8 cellular contexts compared by ENCODE assay signal in genomic region chr6:31270788-31271640, GRCh38. TPM values are rescaled to one million over a fixed set of nuclear protein-coding genes. Genes with fewer than 3 reads are reported as not detected.
DNase-seq lines count a peak whose midpoint lies in the region; ATAC-seq lines count a peak whose summit lies in the region.

No MANE protein-coding gene starts in this region.

- POLR2A ChIA-PET in naive thymus-derived CD8-positive, alpha-beta T cell (lab: Charles Lee), result interaction anchor here (0.6 to 4.0 kb wide), 9 partner anchors 62 to 656 kb away, joined by 3 to 47 read pairs (median 4); no protein-coding TSS in a partner anchor

- H3K27me3 Mint-ChIP-seq in naive thymus-derived CD8-positive, alpha-beta T cell, result no peaks in the 10 kb centered on the region

- H3K9me3 ChIP-seq in Karpas-422 (ENCODE audit: low read length), result no peaks in the 10 kb centered on the region

- H3K36me3 ChIP-seq in Karpas-422 (ENCODE audit: insufficient read depth, low read length), result peaks cover 19% of the 10 kb centered on the region; the same call in 1 of the 2 replicates

- H3K4me3 ChIP-seq in Karpas-422 (ENCODE audit: low read length), result peak overlapping the region; percentile 86

- peak overlapping the region; percentile 91 for H3K9ac ChIP-seq in Karpas-422 (ENCODE audit: low read length)

- H3K27ac ChIP-seq in Karpas-422 (ENCODE audit: low read length) (peak overlapping the region; percentile 55; the same call in 1 of the 2 replicates), temporal lobe (ENCODE audit: low read depth, low read length) (peak overlapping the region; percentile 56)

- peaks cover 41% of the 10 kb centered on the region for H3K4me1 ChIP-seq in Karpas-422 (ENCODE audit: low read length)

- peak overlapping the region; percentile 92 to 99 (median 96) for H3K4me3 Mint-ChIP-seq in naive thymus-derived CD8-positive, alpha-beta T cell

- H3K9me2 ChIP-seq in Karpas-422 (replicated peaks; ENCODE audit: insufficient read depth, low read length), result no peaks in the 10 kb centered on the region

- peaks cover 33 to 81% (median 61%) of the 10 kb centered on the region in 4 donors for H3K4me1 Mint-ChIP-seq in naive thymus-derived CD8-positive, alpha-beta T cell

- H3K27ac Mint-ChIP-seq in naive thymus-derived CD8-positive, alpha-beta T cell, result peak overlapping the region; percentile 98 to 100 (median 100)

- peak; percentile 58 for DNase-seq in A172 (ENCODE audit: low spot score)
- peak; percentile 77 for DNase-seq in Karpas-422
- peak; percentile 35 for DNase-seq in activated CD8-positive, alpha-beta memory T cell treated with anti-CD3 and anti-CD28 coated beads, Interleukin-2, amount 50 U/mL, for 24 hours (ENCODE audit: extremely low read depth)
- DNase-seq in naive thymus-derived CD8-positive, alpha-beta T cell, result peak; percentile 26 to 88 (median 60)
- DNase-seq in 8988T, result no peak

- H4K20me1 ChIP-seq in Karpas-422 (ENCODE audit: insufficient read depth, low read depth, low read length), result peaks cover 24% of the 10 kb centered on the region

- peak overlapping the region; percentile 83 for H2AFZ ChIP-seq in Karpas-422 (ENCODE audit: low read length)

- no peaks in the 10 kb centered on the region for H3K79me2 ChIP-seq in Karpas-422 (ENCODE audit: low read length)

- H3K4me2 ChIP-seq in Karpas-422 (ENCODE audit: low read depth, low read length, poor library complexity, severe bottlenecking), result peak overlapping the region; percentile 78

- H3K27me3 ChIP-seq in Karpas-422 (ENCODE audit: low read length), result no peaks in the 10 kb centered on the region

- peaks cover 6 to 47% (median 30%) of the 10 kb centered on the region in 3 donors for H3K36me3 Mint-ChIP-seq in naive thymus-derived CD8-positive, alpha-beta T cell

- ATAC-seq in GM18520 (IDR thresholded peaks at IDR 0.05; ENCODE audit: unreplicated experiment) (peak; percentile 24), esophagus mucosa (peak; percentile 67)
- peak; percentile 16 to 28 for ATAC-seq in naive thymus-derived CD8-positive, alpha-beta T cell

- H3K9me3 Mint-ChIP-seq in naive thymus-derived CD8-positive, alpha-beta T cell, result peaks cover 0 to 1% (median 0%) of the 10 kb centered on the region in 9 donors

RNA-seq across cellular contexts. Expression of gene HLA-C, which starts 0.9 kb away (rescaled TPM):
- 441 and 534 TPM in 2 replicates for total RNA-seq in A172 (2014; rRNA removed; shearing (Covaris generic))
- total RNA-seq in Karpas-422 (2014; rRNA removed; shearing (Covaris generic); ENCODE audit: low replicate concordance), result 317 and 613 TPM in 2 replicates
- 202 TPM for total RNA-seq in esophagus mucosa
- total RNA-seq in naive thymus-derived CD8-positive, alpha-beta T cell, result 1,000 to 10,000 TPM; 1,354 to 1,362 TPM
- polyA plus RNA-seq in naive thymus-derived CD8-positive, alpha-beta T cell, result 1,000 to 10,000 TPM; 2,582 to 3,026 (median 3,019) TPM
- total RNA-seq in temporal lobe, result 3.2 TPM

Comparison
In these comparisons a context has a peak if more than half of its experiments do, and no peak if none do; other contexts are left out.
1. RNA of gene HLA-C, which starts 0.9 kb away (total RNA-seq): 1,354 to 1,362 TPM in naive thymus-derived CD8-positive, alpha-beta T cell, 441 to 534 TPM in A172, 317 to 613 TPM in Karpas-422 and 202 TPM in esophagus mucosa (single experiment); 3.2 TPM in temporal lobe (single experiment); every median in the first group is over 10 times any median in the second.
2. Peak in every context shown above with its lines, with median percentiles within 50 percentile points of each other: ATAC-seq.